ENCODE assay signal across 1 cellular context in the genomic region with DNA sequence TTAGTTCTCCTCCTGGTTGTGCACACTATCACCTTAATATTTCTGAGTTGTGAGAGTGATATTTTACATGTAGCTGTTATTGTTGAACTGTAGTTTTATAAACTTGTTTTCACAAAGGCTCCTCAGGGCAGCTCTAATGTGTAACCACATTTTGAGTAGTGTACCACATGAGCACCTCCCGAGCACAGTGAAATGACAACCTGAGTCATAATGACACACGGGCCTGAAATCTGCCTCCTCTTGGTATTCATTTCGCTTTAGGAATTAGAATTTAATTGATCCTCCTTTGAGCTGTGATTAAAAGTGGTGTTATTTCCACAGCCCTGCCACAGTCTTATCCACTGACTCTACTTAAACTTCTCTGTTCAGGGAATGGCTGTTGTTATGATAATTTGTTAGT.
TF ChIP-seq lines count a peak whose summit lies in the region.

No MANE protein-coding gene starts in this region.

TF ChIP-seq in WTC11, 78 proteins besides CTCF, POLR2A, EP300 and RAD21 (continued from another document):
- TF ChIP-seq, protein P1, sequence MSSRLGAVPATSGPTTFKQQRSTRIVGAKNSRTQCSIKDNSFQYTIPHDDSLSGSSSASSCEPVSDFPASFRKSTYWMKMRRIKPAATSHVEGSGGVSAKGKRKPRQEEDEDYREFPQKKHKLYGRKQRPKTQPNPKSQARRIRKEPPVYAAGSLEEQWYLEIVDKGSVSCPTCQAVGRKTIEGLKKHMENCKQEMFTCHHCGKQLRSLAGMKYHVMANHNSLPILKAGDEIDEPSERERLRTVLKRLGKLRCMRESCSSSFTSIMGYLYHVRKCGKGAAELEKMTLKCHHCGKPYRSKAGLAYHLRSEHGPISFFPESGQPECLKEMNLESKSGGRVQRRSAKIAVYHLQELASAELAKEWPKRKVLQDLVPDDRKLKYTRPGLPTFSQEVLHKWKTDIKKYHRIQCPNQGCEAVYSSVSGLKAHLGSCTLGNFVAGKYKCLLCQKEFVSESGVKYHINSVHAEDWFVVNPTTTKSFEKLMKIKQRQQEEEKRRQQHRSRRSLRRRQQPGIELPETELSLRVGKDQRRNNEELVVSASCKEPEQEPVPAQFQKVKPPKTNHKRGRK (CRISPR knock-in tag; IDR thresholded peaks at IDR 0.05; ENCODE audit: borderline replicate concordance), result no peak
- TF ChIP-seq, protein P2, sequence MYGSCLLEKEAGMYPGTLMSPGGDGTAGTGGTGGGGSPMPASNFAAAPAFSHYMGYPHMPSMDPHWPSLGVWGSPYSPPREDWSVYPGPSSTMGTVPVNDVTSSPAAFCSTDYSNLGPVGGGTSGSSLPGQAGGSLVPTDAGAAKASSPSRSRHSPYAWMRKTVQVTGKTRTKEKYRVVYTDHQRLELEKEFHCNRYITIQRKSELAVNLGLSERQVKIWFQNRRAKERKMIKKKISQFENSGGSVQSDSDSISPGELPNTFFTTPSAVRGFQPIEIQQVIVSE (CRISPR knock-in tag; IDR thresholded peaks at IDR 0.05; ENCODE audit: borderline replicate concordance), result no peak
- TF ChIP-seq CREM (CRISPR knock-in tag; IDR thresholded peaks at IDR 0.05), result no peak
- TF ChIP-seq RORB (CRISPR knock-in tag; IDR thresholded peaks at IDR 0.05), result no peak
- TF ChIP-seq CREB1 (CRISPR knock-in tag; IDR thresholded peaks at IDR 0.05), result no peak
- TF ChIP-seq, protein P3, sequence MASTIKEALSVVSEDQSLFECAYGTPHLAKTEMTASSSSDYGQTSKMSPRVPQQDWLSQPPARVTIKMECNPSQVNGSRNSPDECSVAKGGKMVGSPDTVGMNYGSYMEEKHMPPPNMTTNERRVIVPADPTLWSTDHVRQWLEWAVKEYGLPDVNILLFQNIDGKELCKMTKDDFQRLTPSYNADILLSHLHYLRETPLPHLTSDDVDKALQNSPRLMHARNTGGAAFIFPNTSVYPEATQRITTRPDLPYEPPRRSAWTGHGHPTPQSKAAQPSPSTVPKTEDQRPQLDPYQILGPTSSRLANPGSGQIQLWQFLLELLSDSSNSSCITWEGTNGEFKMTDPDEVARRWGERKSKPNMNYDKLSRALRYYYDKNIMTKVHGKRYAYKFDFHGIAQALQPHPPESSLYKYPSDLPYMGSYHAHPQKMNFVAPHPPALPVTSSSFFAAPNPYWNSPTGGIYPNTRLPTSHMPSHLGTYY (CRISPR knock-in tag; IDR thresholded peaks at IDR 0.05), result no peak
